Comparison of ENCODE assay signal across 8 cellular contexts in the genomic region with DNA sequence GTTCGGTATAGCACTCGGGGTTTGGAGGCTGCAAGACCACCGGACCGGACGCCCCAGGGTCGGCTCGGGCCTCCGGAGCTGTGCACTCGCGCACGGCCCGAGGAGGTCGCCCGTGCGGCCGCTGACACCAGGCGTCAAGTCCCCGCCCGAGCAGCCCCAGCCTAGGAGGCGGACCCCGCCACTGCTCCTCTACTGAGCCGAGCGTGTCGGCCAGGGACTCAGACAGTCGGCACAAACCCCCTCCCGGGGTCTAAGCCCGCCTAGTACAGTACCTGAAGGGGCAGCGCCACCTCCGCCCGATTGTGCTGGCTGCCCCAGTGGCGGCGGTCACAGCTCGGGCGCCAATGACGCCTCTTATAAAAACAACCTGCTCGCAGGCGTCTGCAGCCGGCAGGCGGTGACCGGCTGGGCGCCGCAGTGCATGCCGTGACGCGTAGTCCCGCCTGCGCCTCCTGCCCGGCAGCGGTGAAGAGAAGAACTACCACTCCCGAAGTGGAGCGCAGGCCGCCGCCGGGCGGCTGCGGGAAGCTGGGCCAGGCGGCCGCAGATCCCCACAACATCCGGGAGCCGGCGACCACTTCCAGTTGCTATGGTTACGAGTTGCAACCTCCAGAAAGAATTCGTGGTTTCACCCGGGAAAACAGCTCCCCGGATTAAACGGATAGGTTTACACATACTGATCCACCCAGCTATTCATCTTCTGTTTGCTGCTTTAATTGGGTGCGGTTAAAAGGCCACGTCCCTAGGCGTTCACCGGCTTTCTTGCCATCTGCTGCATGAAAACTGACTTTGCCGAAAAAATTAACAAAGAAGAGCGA. TPM values are rescaled to one million over a fixed set of nuclear protein-coding genes. Genes with fewer than 3 reads are reported as not detected.
DNase-seq lines count a peak whose midpoint lies in the region; ATAC-seq and TF ChIP-seq lines count a peak whose summit lies in the region.

A gene with protein sequence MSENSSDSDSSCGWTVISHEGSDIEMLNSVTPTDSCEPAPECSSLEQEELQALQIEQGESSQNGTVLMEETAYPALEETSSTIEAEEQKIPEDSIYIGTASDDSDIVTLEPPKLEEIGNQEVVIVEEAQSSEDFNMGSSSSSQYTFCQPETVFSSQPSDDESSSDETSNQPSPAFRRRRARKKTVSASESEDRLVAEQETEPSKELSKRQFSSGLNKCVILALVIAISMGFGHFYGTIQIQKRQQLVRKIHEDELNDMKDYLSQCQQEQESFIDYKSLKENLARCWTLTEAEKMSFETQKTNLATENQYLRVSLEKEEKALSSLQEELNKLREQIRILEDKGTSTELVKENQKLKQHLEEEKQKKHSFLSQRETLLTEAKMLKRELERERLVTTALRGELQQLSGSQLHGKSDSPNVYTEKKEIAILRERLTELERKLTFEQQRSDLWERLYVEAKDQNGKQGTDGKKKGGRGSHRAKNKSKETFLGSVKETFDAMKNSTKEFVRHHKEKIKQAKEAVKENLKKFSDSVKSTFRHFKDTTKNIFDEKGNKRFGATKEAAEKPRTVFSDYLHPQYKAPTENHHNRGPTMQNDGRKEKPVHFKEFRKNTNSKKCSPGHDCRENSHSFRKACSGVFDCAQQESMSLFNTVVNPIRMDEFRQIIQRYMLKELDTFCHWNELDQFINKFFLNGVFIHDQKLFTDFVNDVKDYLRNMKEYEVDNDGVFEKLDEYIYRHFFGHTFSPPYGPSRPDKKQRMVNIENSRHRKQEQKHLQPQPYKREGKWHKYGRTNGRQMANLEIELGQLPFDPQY (minus strand): TSS at position 411 of the 818 bp plus-strand sequence. CDS start 18,935 bp downstream, outside the sequence.
A gene with protein sequence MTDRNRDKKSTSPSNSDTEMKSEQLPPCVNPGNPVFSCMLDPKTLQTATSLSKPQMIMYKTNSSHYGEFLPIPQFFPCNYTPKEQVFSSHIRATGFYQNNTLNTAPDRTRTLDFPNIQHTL (plus strand): TSS at position 547 of the 818 bp plus-strand sequence. CDS start 274 bp downstream, outside the sequence.

- no peaks in the 10 kb centered on the region for H3K9me3 Mint-ChIP-seq in dendritic cell treated with granulocyte-macrophage colony-stimulating factor and Interleukin-4, amounts not matched to agents 40 ng/mL and 50 ng/mL, for 4 days

- peak within 1 kb of the TSS; percentile 96 to 98 for H3K27ac ChIP-seq in left lung

- no peaks in the 10 kb centered on the region for H3K27me3 ChIP-seq in left lung

- ATAC-seq in HG03460 (IDR thresholded peaks at IDR 0.05; ENCODE audit: unreplicated experiment) (peak; percentile 93), left lung (peak; percentile 99)

- no peaks in the 10 kb centered on the region for H3K36me3 ChIP-seq in left lung

- intact Hi-C loops in dendritic cell treated with granulocyte-macrophage colony-stimulating factor and Interleukin-4, amounts not matched to agents 40 ng/mL and 50 ng/mL, for 4 days (cut with micrococcal nuclease) = loop anchor here (5.0 kb wide), 2 partner anchors 41 to 86 kb away; no protein-coding TSS in a partner anchor
- intact Hi-C loops in left lung (cut with DNase I) = no loop called here

- peak within 1 kb of the TSS; percentile 88 for H3K4me3 Mint-ChIP-seq in dendritic cell treated with granulocyte-macrophage colony-stimulating factor and Interleukin-4, amounts not matched to agents 40 ng/mL and 50 ng/mL, for 4 days

- H3K36me3 Mint-ChIP-seq in dendritic cell treated with granulocyte-macrophage colony-stimulating factor and Interleukin-4, amounts not matched to agents 40 ng/mL and 50 ng/mL, for 4 days (ENCODE audit: low read depth) = peaks cover 13% of the 10 kb centered on the region

- H3K27me3 Mint-ChIP-seq in dendritic cell treated with granulocyte-macrophage colony-stimulating factor and Interleukin-4, amounts not matched to agents 40 ng/mL and 50 ng/mL, for 4 days = no peaks in the 10 kb centered on the region

- H3K4me3 ChIP-seq in left lung = peak within 1 kb of the TSS; percentile 59 to 87

- peak within 1 kb of the TSS; percentile 87 for H3K27ac Mint-ChIP-seq in dendritic cell treated with granulocyte-macrophage colony-stimulating factor and Interleukin-4, amounts not matched to agents 40 ng/mL and 50 ng/mL, for 4 days

- H3K9me3 ChIP-seq in left lung = no peaks in the 10 kb centered on the region

- TF ChIP-seq CTCF in left lung (IDR thresholded peaks at IDR 0.05) = peak; percentile 96 to 97

- peaks cover 18% of the 10 kb centered on the region for H3K4me1 Mint-ChIP-seq in dendritic cell treated with granulocyte-macrophage colony-stimulating factor and Interleukin-4, amounts not matched to agents 40 ng/mL and 50 ng/mL, for 4 days (ENCODE audit: low read depth)

- peaks cover 24 to 51% of the 10 kb centered on the region in 2 donors for H3K4me1 ChIP-seq in left lung

- DNase-seq in C1 segment of cervical spinal cord (lab: John Stamatoyannopoulos, UW) (peak; percentile 67 to 95 (median 86)), GM19240 (ENCODE audit: insufficient read length, low spot score) (peak; percentile 65), NCI-H526 (lab: John Stamatoyannopoulos, UW) (peak; percentile 84 to 95), left lung (peak; percentile 93 to 99)
- peak; percentile 84 for DNase-seq in activated CD4-positive, alpha-beta T cell treated with anti-CD3 and anti-CD28 coated beads, Interleukin-2, amount 50 U/mL, for 1 hour
- peak; percentile 82 to 84 for DNase-seq in stimulated activated CD4-positive, alpha-beta T cell treated with anti-CD3 and anti-CD28 coated beads, Interleukin-2, amount 100 ng/mL, for 48 hours

RNA-seq across cellular contexts. Expression of the first gene that starts in this region (rescaled TPM):
- 10 to 100 TPM; 75.2 to 98.0 TPM for total RNA-seq in left lung

RNA-seq across cellular contexts. Expression of the second gene that starts in this region (rescaled TPM):
- 1 to 10 TPM; 3.4 to 3.9 TPM for total RNA-seq in left lung

Comparison
In these comparisons a context has a peak if more than half of its experiments do, and no peak if none do; other contexts are left out.
1. Peak in every context shown above with its lines: DNase-seq, ATAC-seq, H3K4me3 ChIP-seq and H3K27ac ChIP-seq.